8 cellular contexts compared by ENCODE assay signal in the genomic region with DNA sequence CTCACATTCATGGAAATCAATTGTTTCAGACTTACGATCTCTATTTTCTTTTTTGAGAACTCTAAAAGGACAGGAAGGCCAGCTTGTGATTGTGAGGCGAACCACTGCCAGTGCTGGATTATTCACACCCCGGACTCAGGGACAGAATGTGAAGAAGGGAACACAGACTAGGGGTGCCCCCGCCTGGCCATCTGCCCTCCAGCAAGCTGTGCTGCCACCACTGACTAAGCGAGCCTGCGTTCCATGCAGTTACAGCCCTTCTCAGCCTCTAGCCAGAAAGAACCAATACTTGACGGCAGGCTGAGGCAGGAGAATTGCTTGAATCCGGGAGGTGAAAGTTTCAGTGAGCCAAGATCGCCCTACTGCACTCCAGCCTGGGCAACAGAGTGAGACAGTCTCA. TPM values are rescaled to one million over a fixed set of nuclear protein-coding genes. Genes with fewer than 3 reads are reported as not detected.
DNase-seq lines count a peak whose midpoint lies in the region; ATAC-seq and TF ChIP-seq lines count a peak whose summit lies in the region.

No MANE protein-coding gene starts in this region.

- H4K20me1 ChIP-seq in osteoblast (ENCODE audit: insufficient read depth, low read length), result peaks cover 11% of the 10 kb centered on the region

- POLR2A ChIA-PET in activated CD4-positive, alpha-beta T cell treated with anti-CD3 and anti-CD28 coated beads, Interleukin-2, amount 10 ng/mL, durations not matched to agents 7 days and 5 days (lab: Charles Lee), result no interaction called here

- H2AFZ ChIP-seq in osteoblast (ENCODE audit: low read length), result no peak overlapping the region

- no peaks in the 10 kb centered on the region for H3K9me3 Mint-ChIP-seq in activated CD4-positive, alpha-beta T cell treated with anti-CD3 and anti-CD28 coated beads, Interleukin-2, amount 10 ng/mL, durations not matched to agents 7 days and 5 days

- no peak for ATAC-seq in HG03342 (IDR thresholded peaks at IDR 0.05; ENCODE audit: unreplicated experiment)
- no peak for ATAC-seq in GM21381 (IDR thresholded peaks at IDR 0.05; ENCODE audit: unreplicated experiment)

- no peaks in the 10 kb centered on the region for H3K27me3 ChIP-seq in osteoblast (ENCODE audit: insufficient read depth, low read length)

- DNase-seq in activated CD4-positive, alpha-beta T cell treated with anti-CD3 and anti-CD28 coated beads, Interleukin-2, amount 10 ng/mL, durations not matched to agents 7 days and 5 days, result peak; percentile 15
- no peak for DNase-seq in activated CD4-positive, alpha-beta T cell treated with anti-CD3 and anti-CD28 coated beads, Interleukin-2, amount 50 U/mL, for 4 hours
- peak; percentile 30 for DNase-seq in NCI-H1694 (lab: John Stamatoyannopoulos, UW)
- DNase-seq in cerebellar cortex (ENCODE audit: low spot score), result peak; percentile 82
- DNase-seq in osteoblast (ENCODE audit: insufficient read length, low spot score, missing footprints), result peak; percentile 93
- DNase-seq in KG1 (lab: John Stamatoyannopoulos, UW), result no peak

- H3K27ac Mint-ChIP-seq in activated CD4-positive, alpha-beta T cell treated with anti-CD3 and anti-CD28 coated beads, Interleukin-2, amount 10 ng/mL, durations not matched to agents 7 days and 5 days, result no peak overlapping the region

- no peaks in the 10 kb centered on the region for H3K36me3 Mint-ChIP-seq in activated CD4-positive, alpha-beta T cell treated with anti-CD3 and anti-CD28 coated beads, Interleukin-2, amount 10 ng/mL, durations not matched to agents 7 days and 5 days (ENCODE audit: low read depth)

- no peak overlapping the region for H3K27ac ChIP-seq in osteoblast (ENCODE audit: low read depth, low read length)

- H3K4me1 Mint-ChIP-seq in activated CD4-positive, alpha-beta T cell treated with anti-CD3 and anti-CD28 coated beads, Interleukin-2, amount 10 ng/mL, durations not matched to agents 7 days and 5 days, result peaks cover 30% of the 10 kb centered on the region

- H3K79me2 ChIP-seq in osteoblast (ENCODE audit: insufficient read depth, low read length), result peaks cover 50% of the 10 kb centered on the region

- peak; percentile 24 for TF ChIP-seq CTCF in osteoblast (IDR thresholded peaks at IDR 0.05; ENCODE audit: extremely low read depth, low read depth, low read length)

- peaks cover 20% of the 10 kb centered on the region for H3K4me1 ChIP-seq in osteoblast (ENCODE audit: insufficient read depth, low read length)

- H3K4me3 ChIP-seq in osteoblast (ENCODE audit: insufficient read depth, low read length), result no peak overlapping the region

- H3K36me3 ChIP-seq in osteoblast (ENCODE audit: insufficient read depth, low read length), result peaks cover 14% of the 10 kb centered on the region

- H3K4me2 ChIP-seq in osteoblast (ENCODE audit: insufficient read depth, low read length), result no peak overlapping the region

- no peak overlapping the region for H3K4me3 Mint-ChIP-seq in activated CD4-positive, alpha-beta T cell treated with anti-CD3 and anti-CD28 coated beads, Interleukin-2, amount 10 ng/mL, durations not matched to agents 7 days and 5 days

- H3K9me3 ChIP-seq in osteoblast (ENCODE audit: low read depth, low read length), result no peaks in the 10 kb centered on the region

- CTCF ChIA-PET in activated CD4-positive, alpha-beta T cell treated with anti-CD3 and anti-CD28 coated beads, Interleukin-2, amount 10 ng/mL, durations not matched to agents 7 days and 5 days (lab: Charles Lee), result interaction anchor here (0.6 to 2.6 kb wide), 3 partner anchors 10 to 160 kb away, joined by 3 to 5 read pairs (median 4); no protein-coding TSS in a partner anchor

- H3K27me3 Mint-ChIP-seq in activated CD4-positive, alpha-beta T cell treated with anti-CD3 and anti-CD28 coated beads, Interleukin-2, amount 10 ng/mL, durations not matched to agents 7 days and 5 days, result no peaks in the 10 kb centered on the region

RNA-seq across cellular contexts. Expression of a gene that starts 2.8 kb away (rescaled TPM):
- total RNA-seq in activated CD4-positive, alpha-beta T cell treated with anti-CD3 and anti-CD28 coated beads, Interleukin-2, amount 10 ng/mL, durations not matched to agents 7 days and 5 days, result 10 to 100 TPM; 34.9 to 45.6 TPM
- 28.9 and 32.9 TPM in 2 replicates for total RNA-seq in osteoblast

RNA-seq across cellular contexts. Expression of a gene that starts 3.2 kb away (rescaled TPM):
- total RNA-seq in activated CD4-positive, alpha-beta T cell treated with anti-CD3 and anti-CD28 coated beads, Interleukin-2, amount 10 ng/mL, durations not matched to agents 7 days and 5 days, result 10 to 100 TPM; 11.3 to 12.9 TPM
- total RNA-seq in osteoblast, result 63.1 and 72.7 TPM in 2 replicates

RNA-seq across cellular contexts. Expression of a gene that starts 30.3 kb away (rescaled TPM):
- total RNA-seq in activated CD4-positive, alpha-beta T cell treated with anti-CD3 and anti-CD28 coated beads, Interleukin-2, amount 10 ng/mL, durations not matched to agents 7 days and 5 days, result under 1 TPM in 1 of 2 experiments, not detected in 1; 0.15 TPM
- not detected in 2 replicates for total RNA-seq in osteoblast

RNA-seq across cellular contexts. Expression of a gene that starts 41.1 kb away (rescaled TPM):
- 10 to 100 TPM; 40.2 to 53.8 TPM for total RNA-seq in activated CD4-positive, alpha-beta T cell treated with anti-CD3 and anti-CD28 coated beads, Interleukin-2, amount 10 ng/mL, durations not matched to agents 7 days and 5 days
- 45.4 and 56.1 TPM in 2 replicates for total RNA-seq in osteoblast

RNA-seq across cellular contexts. Expression of a gene that starts 41.5 kb away (rescaled TPM):
- 10 to 100 TPM; 38.0 to 42.9 TPM for total RNA-seq in activated CD4-positive, alpha-beta T cell treated with anti-CD3 and anti-CD28 coated beads, Interleukin-2, amount 10 ng/mL, durations not matched to agents 7 days and 5 days
- total RNA-seq in osteoblast, result 33.6 and 42.3 TPM in 2 replicates

Comparison
In these comparisons a context has a peak if more than half of its experiments do, and no peak if none do; other contexts are left out.
1. DNase-seq: peak in activated CD4-positive, alpha-beta T cell treated with anti-CD3 and anti-CD28 coated beads, Interleukin-2, amount 10 ng/mL, durations not matched to agents 7 days and 5 days (single experiment), NCI-H1694 (single experiment), cerebellar cortex (single experiment) and osteoblast (single experiment); none in activated CD4-positive, alpha-beta T cell treated with anti-CD3 and anti-CD28 coated beads, Interleukin-2, amount 50 U/mL, for 4 hours (0 of 2) and KG1 (single experiment).